ENCODE assay signal across 9 cellular contexts in genomic region chr2:47172922-47173695, GRCh38. TPM values are rescaled to one million over a fixed set of nuclear protein-coding genes. Genes with fewer than 3 reads are reported as not detected.
DNase-seq lines count a peak whose midpoint lies in the region; ATAC-seq lines count a peak whose summit lies in the region.
"Had no signal": no experiment of that assay in that cellular context is flagged by ENCODE, and none has a peak within 500 bp of the region (broad histone marks: within the 10 kb centered on the region; RNA-seq: fewer than 3 reads in every experiment).

No MANE protein-coding gene starts in this region.

- H3K27ac Mint-ChIP-seq in activated CD4-positive, alpha-beta T cell treated with anti-CD3 and anti-CD28 coated beads for 36 hours, result peak overlapping the region; percentile 47
- no peak overlapping the region for H3K27ac Mint-ChIP-seq in activated T-helper 1 cell treated with anti-CD3 and anti-CD28 coated beads, Interleukin-12 subunit alpha, Interleukin-12 subunit beta, Interleukin-2, Interleukin-4 antibody, amounts not matched to agents 30 ng/mL and 10 ng/mL and 1 ng/mL, durations not matched to agents 14 hours and 24 hours and 36 hours

- H3K4me3 Mint-ChIP-seq in activated CD4-positive, alpha-beta T cell treated with anti-CD3 and anti-CD28 coated beads for 36 hours, result peak overlapping the region; percentile 100
- peak overlapping the region; percentile 99 for H3K4me3 Mint-ChIP-seq in activated T-helper 1 cell treated with anti-CD3 and anti-CD28 coated beads, Interleukin-12 subunit alpha, Interleukin-12 subunit beta, Interleukin-2, Interleukin-4 antibody, amounts not matched to agents 30 ng/mL and 10 ng/mL and 1 ng/mL, durations not matched to agents 14 hours and 24 hours and 36 hours

- H3K27ac ChIP-seq in substantia nigra (ENCODE audit: low read depth, low read length, poor library complexity, severe bottlenecking), result peak overlapping the region; percentile 2

- H3K36me3 Mint-ChIP-seq in activated CD4-positive, alpha-beta T cell treated with anti-CD3 and anti-CD28 coated beads for 36 hours (ENCODE audit: low read depth), result peaks cover 53% of the 10 kb centered on the region
- peaks cover 33% of the 10 kb centered on the region for H3K36me3 Mint-ChIP-seq in activated T-helper 1 cell treated with anti-CD3 and anti-CD28 coated beads, Interleukin-12 subunit alpha, Interleukin-12 subunit beta, Interleukin-2, Interleukin-4 antibody, amounts not matched to agents 30 ng/mL and 10 ng/mL and 1 ng/mL, durations not matched to agents 14 hours and 24 hours and 36 hours (ENCODE audit: low read depth)

- H3K4me1 Mint-ChIP-seq in activated CD4-positive, alpha-beta T cell treated with anti-CD3 and anti-CD28 coated beads for 36 hours, result peaks cover 59% of the 10 kb centered on the region
- H3K4me1 Mint-ChIP-seq in activated T-helper 1 cell treated with anti-CD3 and anti-CD28 coated beads, Interleukin-12 subunit alpha, Interleukin-12 subunit beta, Interleukin-2, Interleukin-4 antibody, amounts not matched to agents 30 ng/mL and 10 ng/mL and 1 ng/mL, durations not matched to agents 14 hours and 24 hours and 36 hours (ENCODE audit: low read depth), result peaks cover 64% of the 10 kb centered on the region

- CTCF ChIA-PET in activated CD4-positive, alpha-beta T cell treated with anti-CD3 and anti-CD28 coated beads for 36 hours (lab: Charles Lee), result interaction anchor here (0.6 to 1.7 kb wide), 6 partner anchors 10 to 594 kb away, joined by 3 to 8 read pairs (median 4); no protein-coding TSS in a partner anchor

- H3K4me3 ChIP-seq in iPS-18c (ENCODE audit: insufficient read depth, low read depth, low read length), result 0 out of 2 replicates have a peak overlapping the region, but pooled peaks have one; percentile 25

- DNase-seq in activated CD4-positive, alpha-beta T cell treated with anti-CD3 and anti-CD28 coated beads for 36 hours, result no peak
- DNase-seq in activated CD4-positive, alpha-beta T cell treated with anti-CD3 and anti-CD28 coated beads, Interleukin-2, amount 50 U/mL, for 1 hour, result no peak
- no peak for DNase-seq in activated T-helper 1 cell treated with anti-CD3 and anti-CD28 coated beads, Interleukin-12 subunit alpha, Interleukin-12 subunit beta, Interleukin-2, Interleukin-4 antibody, amounts not matched to agents 30 ng/mL and 10 ng/mL and 1 ng/mL, durations not matched to agents 14 hours and 24 hours and 36 hours (ENCODE audit: low spot score)
- DNase-seq in substantia nigra (lab: John Stamatoyannopoulos, UW) (no peak), nucleus accumbens (lab: John Stamatoyannopoulos, UW) (no peak), NCI-H146 (lab: John Stamatoyannopoulos, UW) (no peak)
- DNase-seq in central memory CD4-positive, alpha-beta T cell, result no peak

- H3K9me3 ChIP-seq in iPS-18c (ENCODE audit: control insufficient read depth, insufficient read depth, low read length), result no peaks in the 10 kb centered on the region

- no peak for ATAC-seq in activated CD4-positive, alpha-beta T cell treated with anti-CD3 and anti-CD28 coated beads for 36 hours

- H3K27me3 Mint-ChIP-seq in activated CD4-positive, alpha-beta T cell treated with anti-CD3 and anti-CD28 coated beads for 36 hours, result no peaks in the 10 kb centered on the region
- peaks cover 2% of the 10 kb centered on the region for H3K27me3 Mint-ChIP-seq in activated T-helper 1 cell treated with anti-CD3 and anti-CD28 coated beads, Interleukin-12 subunit alpha, Interleukin-12 subunit beta, Interleukin-2, Interleukin-4 antibody, amounts not matched to agents 30 ng/mL and 10 ng/mL and 1 ng/mL, durations not matched to agents 14 hours and 24 hours and 36 hours (ENCODE audit: insufficient read depth)

- POLR2A ChIA-PET in activated CD4-positive, alpha-beta T cell treated with anti-CD3 and anti-CD28 coated beads for 36 hours (lab: Charles Lee), result interaction anchor here (0.7 to 1.0 kb wide), 3 partner anchors 8 to 1148 kb away, joined by 3 read pairs; partner anchors contain the start of gene MSH2

- no peaks in the 10 kb centered on the region for H3K9me3 Mint-ChIP-seq in activated CD4-positive, alpha-beta T cell treated with anti-CD3 and anti-CD28 coated beads for 36 hours (ENCODE audit: low read depth)
- H3K9me3 Mint-ChIP-seq in activated T-helper 1 cell treated with anti-CD3 and anti-CD28 coated beads, Interleukin-12 subunit alpha, Interleukin-12 subunit beta, Interleukin-2, Interleukin-4 antibody, amounts not matched to agents 30 ng/mL and 10 ng/mL and 1 ng/mL, durations not matched to agents 14 hours and 24 hours and 36 hours, result no peaks in the 10 kb centered on the region

- intact Hi-C loops in activated CD4-positive, alpha-beta T cell treated with anti-CD3 and anti-CD28 coated beads for 36 hours (cut with DNase I, micrococcal nuclease), result no loop called here
- intact Hi-C loops in activated T-helper 1 cell treated with anti-CD3 and anti-CD28 coated beads, Interleukin-12 subunit alpha, Interleukin-12 subunit beta, Interleukin-2, Interleukin-4 antibody, amounts not matched to agents 30 ng/mL and 10 ng/mL and 1 ng/mL, durations not matched to agents 14 hours and 24 hours and 36 hours (cut with micrococcal nuclease), result no loop called here

RNA-seq across cellular contexts. Expression of gene CALM2, which starts 3.2 kb away (rescaled TPM):
- total RNA-seq in activated CD4-positive, alpha-beta T cell treated with anti-CD3 and anti-CD28 coated beads for 36 hours, result 100 to 1,000 TPM; 379 to 429 TPM
- 404 and 419 TPM in 2 replicates for total RNA-seq in activated T-helper 1 cell treated with anti-CD3 and anti-CD28 coated beads, Interleukin-12 subunit alpha, Interleukin-12 subunit beta, Interleukin-2, Interleukin-4 antibody, amounts not matched to agents 30 ng/mL and 10 ng/mL and 1 ng/mL, durations not matched to agents 14 hours and 24 hours and 36 hours

RNA-seq across cellular contexts. Expression of gene STPG4, which starts 18.0 kb away (rescaled TPM):
- total RNA-seq in activated CD4-positive, alpha-beta T cell treated with anti-CD3 and anti-CD28 coated beads for 36 hours, result under 1 TPM; 0.14 to 0.23 TPM
- 0.34 TPM in 1 of 2 replicates, not detected in the other for total RNA-seq in activated T-helper 1 cell treated with anti-CD3 and anti-CD28 coated beads, Interleukin-12 subunit alpha, Interleukin-12 subunit beta, Interleukin-2, Interleukin-4 antibody, amounts not matched to agents 30 ng/mL and 10 ng/mL and 1 ng/mL, durations not matched to agents 14 hours and 24 hours and 36 hours
- total RNA-seq: glomerular endothelial cell had no signal
